Comparison of ENCODE assay signal across 9 cellular contexts in genomic region chr3:105473521-105474223, GRCh38.
DNase-seq lines count a peak whose midpoint lies in the region; ATAC-seq and TF ChIP-seq lines count a peak whose summit lies in the region.
"Had no signal": no experiment of that assay in that cellular context is flagged by ENCODE, and none has a peak within 500 bp of the region (broad histone marks: within the 10 kb centered on the region; RNA-seq: fewer than 3 reads in every experiment).

No MANE protein-coding gene starts in this region.

- no peaks in the 10 kb centered on the region for H3K27me3 ChIP-seq in aorta (ENCODE audit: control insufficient read depth in 1 of 2, insufficient read depth in 2 of 2, low read length in 1 of 2)
- H3K27me3 ChIP-seq: thyroid gland had no signal

- peak overlapping the region in 1 of 2 donors; percentile 9 for H3K27ac ChIP-seq in aorta (ENCODE audit: low read depth in 1 of 2, low read length in 2 of 2)

- intact Hi-C loops in aorta (cut with DNase I): no loop called here

- TF ChIP-seq CTCF in fibroblast of the aortic adventitia (IDR thresholded peaks at IDR 0.05; ENCODE audit: insufficient read depth, low read length): no peak

- DNase-seq in AG08396 (ENCODE audit: low spot score) (peak; percentile 46), HS-27A (ENCODE audit: low read depth) (peak; percentile 22), fibroblast of the aortic adventitia (ENCODE audit: low read depth) (peak; percentile 79), aorta (no peak), HT-29 (ENCODE audit: low spot score) (no peak), NCI-H2107 treated with DMSO at 0.1 percent for 48 hours (lab: John Stamatoyannopoulos, UW; ENCODE audit: unreplicated experiment) (no peak)
- no peak for DNase-seq in activated CD4-positive, alpha-beta T cell treated with anti-CD3 and anti-CD28 coated beads for 4 hours
- DNase-seq: thyroid gland had no signal

- peak; percentile 74 for ATAC-seq in GM21360 (IDR thresholded peaks at IDR 0.05; ENCODE audit: unreplicated experiment)
- no peak for ATAC-seq in aorta (ENCODE audit: low FRiP score)

- H3K4me1 ChIP-seq in aorta (ENCODE audit: control insufficient read depth in 1 of 2, insufficient read depth in 2 of 2, low read length in 2 of 2): no peaks in the 10 kb centered on the region

- H3K36me3 ChIP-seq in aorta (ENCODE audit: control insufficient read depth in 1 of 2, insufficient read depth in 2 of 2, low read length in 1 of 2): no peaks in the 10 kb centered on the region
- H3K36me3 ChIP-seq: thyroid gland had no signal

- no peaks in the 10 kb centered on the region for H3K9me3 ChIP-seq in aorta (ENCODE audit: control insufficient read depth, low read length)
- H3K9me3 ChIP-seq: thyroid gland had no signal

- H3K4me3 ChIP-seq in fibroblast of the aortic adventitia (ENCODE audit: low read depth, low read length) (no peak overlapping the region), aorta (ENCODE audit: low read length in 2 of 2) (no peak overlapping the region)
- H3K4me3 ChIP-seq: thyroid gland had no signal

Comparison
In these comparisons a context has a peak if more than half of its experiments do, and no peak if none do; other contexts are left out.
1. DNase-seq: peak in AG08396 (single experiment), HS-27A (single experiment) and fibroblast of the aortic adventitia (single experiment); none in aorta (0 of 2), activated CD4-positive, alpha-beta T cell treated with anti-CD3 and anti-CD28 coated beads for 4 hours (0 of 2), HT-29 (single experiment) and NCI-H2107 treated with DMSO at 0.1 percent for 48 hours (single experiment).